Comparison of ENCODE assay signal across 16 cellular contexts in genomic region chr2:231934441-231935206, GRCh38. TPM values are rescaled to one million over a fixed set of nuclear protein-coding genes. Genes with fewer than 3 reads are reported as not detected.
DNase-seq lines count a peak whose midpoint lies in the region; FAIRE-seq and TF ChIP-seq lines count a peak whose summit lies in the region.
"Had no signal": no experiment of that assay in that cellular context is flagged by ENCODE, and none has a peak within 500 bp of the region (broad histone marks: within the 10 kb centered on the region; RNA-seq: fewer than 3 reads in every experiment).

No MANE protein-coding gene starts in this region.

- no peak overlapping the region for H2BK120ac ChIP-seq in neuronal stem cell (ENCODE audit: low read depth, low read length)

- no peak overlapping the region for H2BK15ac ChIP-seq in neuronal stem cell (ENCODE audit: low read length)

- H3K4me3 ChIP-seq in H7 (ENCODE audit: insufficient read depth, low read depth, low read length) (no peak overlapping the region), esophagus muscularis mucosa (no peak overlapping the region), neuronal stem cell (ENCODE audit: low read length in 2 of 2) (peak overlapping the region in 1 of 2 donors; percentile 38), spleen (no peak overlapping the region)
- H3K4me3 ChIP-seq: SJSA1 had no signal

- H3K4me2 ChIP-seq in neuronal stem cell (ENCODE audit: insufficient read depth, low read length, poor library complexity, severe bottlenecking), result no peak overlapping the region

- H2BK12ac ChIP-seq in neuronal stem cell (ENCODE audit: low read length), result no peak overlapping the region

- peak overlapping the region; percentile 25 for H3K14ac ChIP-seq in neuronal stem cell (ENCODE audit: low read length)

- H2AK5ac ChIP-seq in neuronal stem cell (ENCODE audit: low read depth, low read length), result peak overlapping the region; percentile 6

- H3K9me3 ChIP-seq in esophagus muscularis mucosa, result no peaks in the 10 kb centered on the region
- H3K9me3 ChIP-seq in neuronal stem cell (replicated peaks in 1 of 2; ENCODE audit: control insufficient read depth in 2 of 2, insufficient read depth in 1 of 2, low read depth in 1 of 2, low read length in 2 of 2), result no peaks in the 10 kb centered on the region
- no peaks in the 10 kb centered on the region for H3K9me3 ChIP-seq in spleen
- H3K9me3 ChIP-seq: SJSA1 had no signal

- DNase-seq in AG20443 (ENCODE audit: low spot score) (peak; percentile 4), H7 (peak; percentile 28), esophagus muscularis mucosa (ENCODE audit: extremely low spot score) (peak; percentile 87), neuronal stem cell (ENCODE audit: low spot score) (no peak), RCC 7860 (ENCODE audit: low spot score) (no peak), spleen (no peak), DMS53 treated with DMSO at 0.1 percent for 48 hours (lab: John Stamatoyannopoulos, UW; ENCODE audit: unreplicated experiment) (no peak)
- DNase-seq in activated CD8-positive, alpha-beta memory T cell treated with anti-CD3 and anti-CD28 coated beads, Interleukin-2, amount 50 U/mL, for 4 hours, result no peak
- DNase-seq: CD8-positive, alpha-beta memory T cell; GOT3; HFFc6; NCI-H1417 treated with DMSO at 0.1 percent for 48 hours; NCI-H2081 had no signal

- peak overlapping the region; percentile 52 for H4K8ac ChIP-seq in neuronal stem cell (ENCODE audit: low read depth, low read length)

- H3K27me3 ChIP-seq in H7 (ENCODE audit: control insufficient read depth, insufficient read depth, low read length) (no peaks in the 10 kb centered on the region), esophagus muscularis mucosa (peaks cover 0 to 12% (median 0%) of the 10 kb centered on the region in 4 donors), neuronal stem cell (ENCODE audit: control insufficient read depth in 3 of 3, insufficient read depth in 3 of 3, low read depth in 1 of 3, low read length in 3 of 3) (peaks cover 0 to 38% (median 0%) of the 10 kb centered on the region in 3 experiments), spleen (replicated peaks in 1 of 7) (peaks cover 0 to 20% (median 0%) of the 10 kb centered on the region in 7 donors)

- H3K27ac ChIP-seq in esophagus muscularis mucosa (replicated peaks in 1 of 4) (no peak overlapping the region), neuronal stem cell (replicated peaks; ENCODE audit: low read length) (no peak overlapping the region), spleen (no peak overlapping the region)
- H3K27ac ChIP-seq: SJSA1 had no signal

- intact Hi-C loops in esophagus muscularis mucosa (cut with DNase I), result no loop called here
- intact Hi-C loops in spleen (cut with DNase I; ENCODE audit: low total_unique reads), result no loop called here

- H3K18ac ChIP-seq in neuronal stem cell (ENCODE audit: low read length), result no peak overlapping the region

- peak overlapping the region; percentile 40 for H2AFZ ChIP-seq in neuronal stem cell (ENCODE audit: low read length)

- H3K36me3 ChIP-seq in H7 (replicated peaks; ENCODE audit: control insufficient read depth, insufficient read depth, low read length) (no peaks in the 10 kb centered on the region), esophagus muscularis mucosa (no peaks in the 10 kb centered on the region), neuronal stem cell (replicated peaks in 1 of 2; ENCODE audit: control insufficient read depth in 2 of 2, insufficient read depth in 2 of 2, low read length in 2 of 2) (no peaks in the 10 kb centered on the region), spleen (no peaks in the 10 kb centered on the region)
- H3K36me3 ChIP-seq: SJSA1 had no signal

- TF ChIP-seq CTCF in esophagus muscularis mucosa (IDR thresholded peaks at IDR 0.05), result no peak
- TF ChIP-seq CTCF in spleen (IDR thresholded peaks at IDR 0.05 in 8 of 11, conservative IDR thresholded peaks at IDR 0.05 in 3 of 11), result no peak

- no peak for TF ChIP-seq POLR2A in esophagus muscularis mucosa (IDR thresholded peaks at IDR 0.05; ENCODE audit: low read depth)
- TF ChIP-seq POLR2A in spleen (IDR thresholded peaks at IDR 0.05), result no peak

- H4K91ac ChIP-seq in neuronal stem cell (ENCODE audit: low read depth, low read length, poor library complexity), result peak overlapping the region; percentile 56

- 97% methylated on average over 5 of the region's 8 CpGs for WGBS in esophagus muscularis mucosa
- no CpG with 5 or more reads among the region's 8 CpGs for WGBS in neuronal stem cell (ENCODE audit: extremely low coverage in 2 of 2, insufficient read length in 2 of 2, insufficient replicate concordance in 1 of 2), 2 donors
- WGBS in spleen, 5 donors, result 78 to 85% (median 80%) methylated on average over 7 to 8 of the region's 8 CpGs

- H3K79me1 ChIP-seq in neuronal stem cell (ENCODE audit: low read depth, low read length), result no peaks in the 10 kb centered on the region

- H3K4ac ChIP-seq in neuronal stem cell (ENCODE audit: low read length), result no peak overlapping the region

- no peak for FAIRE-seq in RCC 7860 (lab: Jason Lieb, UNC)

- H3K23ac ChIP-seq in neuronal stem cell (ENCODE audit: low read depth, low read length, poor library complexity), result no peak overlapping the region

- no peak overlapping the region for H2BK5ac ChIP-seq in neuronal stem cell (ENCODE audit: low read length)

- TF ChIP-seq EP300 in esophagus muscularis mucosa (IDR thresholded peaks at IDR 0.05), result no peak

- H3K4me1 ChIP-seq in esophagus muscularis mucosa (peaks cover 0 to 13% (median 5%) of the 10 kb centered on the region in 4 donors), neuronal stem cell (ENCODE audit: control insufficient read depth in 2 of 2, insufficient read depth in 1 of 2, low read depth in 1 of 2, low read length in 2 of 2) (peaks cover 2 to 3% of the 10 kb centered on the region in 2 donors), spleen (no peaks in the 10 kb centered on the region)
- H3K4me1 ChIP-seq: SJSA1 had no signal

- H3K9ac ChIP-seq in neuronal stem cell (ENCODE audit: low read depth, low read length, poor library complexity), result no peak overlapping the region

RNA-seq across cellular contexts. Expression of gene NPPC, which starts 8.4 kb away (rescaled TPM):
- 0.18 and 1.1 TPM in 2 replicates for total RNA-seq in H7 (2014; rRNA removed; shearing (Covaris generic))
- total RNA-seq in esophagus muscularis mucosa (under 1 TPM in 2 of 4 donors, not detected in 2; 0.66 to 0.98 TPM), spleen (under 1 TPM in 1 of 7 donors, not detected in 6; 0.93 TPM)
- polyA plus RNA-seq in neuronal stem cell (2013, experiment 1 of 2), result 0.32 TPM
- 0.35 TPM for polyA plus RNA-seq in neuronal stem cell (2013, experiment 2 of 2)
- polyA plus RNA-seq in spleen, result 1 to 10 TPM in 1 of 3 donors, under 1 TPM in 2; 0.10 to 2.2 (median 0.76) TPM
- total RNA-seq: CD8-positive, alpha-beta memory T cell; HFFc6; LHCN-M2; RPMI7951; SJSA1 had no signal
- polyA plus RNA-seq: CD8-positive, alpha-beta memory T cell had no signal

RNA-seq across cellular contexts. Expression of gene DIS3L2, which starts 26.9 kb away (rescaled TPM):
- 22.7 and 26.5 TPM in 2 replicates for total RNA-seq in H7 (2014; rRNA removed; shearing (Covaris generic))
- total RNA-seq in esophagus muscularis mucosa (10 to 100 TPM; 16.1 to 26.7 (median 22.0) TPM), spleen (10 to 100 TPM; 30.7 to 59.8 (median 40.3) TPM)
- 17.7 TPM for polyA plus RNA-seq in neuronal stem cell (2013, experiment 1 of 2)
- polyA plus RNA-seq in neuronal stem cell (2013, experiment 2 of 2), result 18.0 TPM
- polyA plus RNA-seq in spleen, result 10 to 100 TPM in 2 of 3 donors, 1 to 10 TPM in 1; 9.1 to 15.6 (median 11.7) TPM

Comparison
In these comparisons a context has a peak if more than half of its experiments do, and no peak if none do; other contexts are left out.
1. DNase-seq: peak in AG20443 (single experiment), H7 (single experiment) and esophagus muscularis mucosa (single experiment); none in neuronal stem cell (single experiment), activated CD8-positive, alpha-beta memory T cell treated with anti-CD3 and anti-CD28 coated beads, Interleukin-2, amount 50 U/mL, for 4 hours (single experiment), RCC 7860 (single experiment), spleen (single experiment) and DMS53 treated with DMSO at 0.1 percent for 48 hours (single experiment).